1 cellular context compared by ENCODE assay signal in genomic region chr1:248858096-248858890, GRCh38.
TF ChIP-seq lines count a peak whose summit lies in the region.

No MANE protein-coding gene starts in this region.

TF ChIP-seq in K562, 482 proteins besides CTCF, POLR2A, EP300 and RAD21 (continued from another document and continues in another):
- TF ChIP-seq, protein P1, sequence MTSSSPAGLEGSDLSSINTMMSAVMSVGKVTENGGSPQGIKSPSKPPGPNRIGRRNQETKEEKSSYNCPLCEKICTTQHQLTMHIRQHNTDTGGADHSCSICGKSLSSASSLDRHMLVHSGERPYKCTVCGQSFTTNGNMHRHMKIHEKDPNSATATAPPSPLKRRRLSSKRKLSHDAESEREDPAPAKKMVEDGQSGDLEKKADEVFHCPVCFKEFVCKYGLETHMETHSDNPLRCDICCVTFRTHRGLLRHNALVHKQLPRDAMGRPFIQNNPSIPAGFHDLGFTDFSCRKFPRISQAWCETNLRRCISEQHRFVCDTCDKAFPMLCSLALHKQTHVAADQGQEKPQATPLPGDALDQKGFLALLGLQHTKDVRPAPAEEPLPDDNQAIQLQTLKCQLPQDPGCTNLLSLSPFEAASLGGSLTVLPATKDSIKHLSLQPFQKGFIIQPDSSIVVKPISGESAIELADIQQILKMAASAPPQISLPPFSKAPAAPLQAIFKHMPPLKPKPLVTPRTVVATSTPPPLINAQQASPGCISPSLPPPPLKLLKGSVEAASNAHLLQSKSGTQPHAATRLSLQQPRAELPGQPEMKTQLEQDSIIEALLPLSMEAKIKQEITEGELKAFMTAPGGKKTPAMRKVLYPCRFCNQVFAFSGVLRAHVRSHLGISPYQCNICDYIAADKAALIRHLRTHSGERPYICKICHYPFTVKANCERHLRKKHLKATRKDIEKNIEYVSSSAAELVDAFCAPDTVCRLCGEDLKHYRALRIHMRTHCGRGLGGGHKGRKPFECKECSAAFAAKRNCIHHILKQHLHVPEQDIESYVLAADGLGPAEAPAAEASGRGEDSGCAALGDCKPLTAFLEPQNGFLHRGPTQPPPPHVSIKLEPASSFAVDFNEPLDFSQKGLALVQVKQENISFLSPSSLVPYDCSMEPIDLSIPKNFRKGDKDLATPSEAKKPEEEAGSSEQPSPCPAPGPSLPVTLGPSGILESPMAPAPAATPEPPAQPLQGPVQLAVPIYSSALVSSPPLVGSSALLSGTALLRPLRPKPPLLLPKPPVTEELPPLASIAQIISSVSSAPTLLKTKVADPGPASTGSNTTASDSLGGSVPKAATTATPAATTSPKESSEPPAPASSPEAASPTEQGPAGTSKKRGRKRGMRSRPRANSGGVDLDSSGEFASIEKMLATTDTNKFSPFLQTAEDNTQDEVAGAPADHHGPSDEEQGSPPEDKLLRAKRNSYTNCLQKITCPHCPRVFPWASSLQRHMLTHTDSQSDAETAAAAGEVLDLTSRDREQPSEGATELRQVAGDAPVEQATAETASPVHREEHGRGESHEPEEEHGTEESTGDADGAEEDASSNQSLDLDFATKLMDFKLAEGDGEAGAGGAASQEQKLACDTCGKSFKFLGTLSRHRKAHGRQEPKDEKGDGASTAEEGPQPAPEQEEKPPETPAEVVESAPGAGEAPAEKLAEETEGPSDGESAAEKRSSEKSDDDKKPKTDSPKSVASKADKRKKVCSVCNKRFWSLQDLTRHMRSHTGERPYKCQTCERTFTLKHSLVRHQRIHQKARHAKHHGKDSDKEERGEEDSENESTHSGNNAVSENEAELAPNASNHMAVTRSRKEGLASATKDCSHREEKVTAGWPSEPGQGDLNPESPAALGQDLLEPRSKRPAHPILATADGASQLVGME (CRISPR knock-in tag; IDR thresholded peaks at IDR 0.05), result no peak
- no peak for TF ChIP-seq FOXM1 (IDR thresholded peaks at IDR 0.05; ENCODE audit: low read depth)
- 0 out of 2 replicates have a peak, but pooled peaks have one; percentile 21 for TF ChIP-seq FOXM1 (CRISPR knock-in tag; IDR thresholded peaks at IDR 0.05; ENCODE audit: low read depth)
- no peak for TF ChIP-seq OTX1 (CRISPR knock-in tag; IDR thresholded peaks at IDR 0.05)
- TF ChIP-seq CAMTA2 (CRISPR knock-in tag; conservative IDR thresholded peaks at IDR 0.05), result no peak
- no peak for TF ChIP-seq TAF15 (IDR thresholded peaks at IDR 0.05; ENCODE audit: low read depth, low read length)
- peak; percentile 71 for TF ChIP-seq ZBTB9 (CRISPR knock-in tag; IDR thresholded peaks at IDR 0.05)
- TF ChIP-seq SAP30 (IDR thresholded peaks at IDR 0.05; ENCODE audit: borderline replicate concordance, insufficient read depth, low read depth, low read length, poor library complexity, severe bottlenecking), result peak; percentile 60
- TF ChIP-seq, protein P2, sequence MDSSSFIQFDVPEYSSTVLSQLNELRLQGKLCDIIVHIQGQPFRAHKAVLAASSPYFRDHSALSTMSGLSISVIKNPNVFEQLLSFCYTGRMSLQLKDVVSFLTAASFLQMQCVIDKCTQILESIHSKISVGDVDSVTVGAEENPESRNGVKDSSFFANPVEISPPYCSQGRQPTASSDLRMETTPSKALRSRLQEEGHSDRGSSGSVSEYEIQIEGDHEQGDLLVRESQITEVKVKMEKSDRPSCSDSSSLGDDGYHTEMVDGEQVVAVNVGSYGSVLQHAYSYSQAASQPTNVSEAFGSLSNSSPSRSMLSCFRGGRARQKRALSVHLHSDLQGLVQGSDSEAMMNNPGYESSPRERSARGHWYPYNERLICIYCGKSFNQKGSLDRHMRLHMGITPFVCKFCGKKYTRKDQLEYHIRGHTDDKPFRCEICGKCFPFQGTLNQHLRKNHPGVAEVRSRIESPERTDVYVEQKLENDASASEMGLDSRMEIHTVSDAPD (CRISPR knock-in tag; IDR thresholded peaks at IDR 0.05), result no peak
- TF ChIP-seq NFIC (IDR thresholded peaks at IDR 0.05), result peak; percentile 43
- no peak for TF ChIP-seq SAFB2 (IDR thresholded peaks at IDR 0.05; ENCODE audit: borderline replicate concordance, low read depth, low read length, severe bottlenecking)
- TF ChIP-seq MED1 (CRISPR knock-in tag; IDR thresholded peaks at IDR 0.05; ENCODE audit: borderline replicate concordance), result no peak
- no peak for TF ChIP-seq ZNF146 (CRISPR knock-in tag; IDR thresholded peaks at IDR 0.05; ENCODE audit: unreplicated experiment)
- TF ChIP-seq CHD7 (IDR thresholded peaks at IDR 0.05; ENCODE audit: low read depth, low read length), result no peak
- TF ChIP-seq NR2C1 (IDR thresholded peaks at IDR 0.05), result no peak
- TF ChIP-seq NR2C1 (tag; IDR thresholded peaks at IDR 0.05), result no peak
- TF ChIP-seq XRCC5 (IDR thresholded peaks at IDR 0.05; ENCODE audit: low read depth, low read length), result 0 out of 2 replicates have a peak, but pooled peaks have one; percentile 70
- TF ChIP-seq CREB3 (tag; conservative IDR thresholded peaks at IDR 0.05; ENCODE audit: low read depth), result peak; percentile 70; the same call in 1 of the 2 replicates
- no peak for TF ChIP-seq DPF2 (IDR thresholded peaks at IDR 0.05)
- TF ChIP-seq, protein P3, sequence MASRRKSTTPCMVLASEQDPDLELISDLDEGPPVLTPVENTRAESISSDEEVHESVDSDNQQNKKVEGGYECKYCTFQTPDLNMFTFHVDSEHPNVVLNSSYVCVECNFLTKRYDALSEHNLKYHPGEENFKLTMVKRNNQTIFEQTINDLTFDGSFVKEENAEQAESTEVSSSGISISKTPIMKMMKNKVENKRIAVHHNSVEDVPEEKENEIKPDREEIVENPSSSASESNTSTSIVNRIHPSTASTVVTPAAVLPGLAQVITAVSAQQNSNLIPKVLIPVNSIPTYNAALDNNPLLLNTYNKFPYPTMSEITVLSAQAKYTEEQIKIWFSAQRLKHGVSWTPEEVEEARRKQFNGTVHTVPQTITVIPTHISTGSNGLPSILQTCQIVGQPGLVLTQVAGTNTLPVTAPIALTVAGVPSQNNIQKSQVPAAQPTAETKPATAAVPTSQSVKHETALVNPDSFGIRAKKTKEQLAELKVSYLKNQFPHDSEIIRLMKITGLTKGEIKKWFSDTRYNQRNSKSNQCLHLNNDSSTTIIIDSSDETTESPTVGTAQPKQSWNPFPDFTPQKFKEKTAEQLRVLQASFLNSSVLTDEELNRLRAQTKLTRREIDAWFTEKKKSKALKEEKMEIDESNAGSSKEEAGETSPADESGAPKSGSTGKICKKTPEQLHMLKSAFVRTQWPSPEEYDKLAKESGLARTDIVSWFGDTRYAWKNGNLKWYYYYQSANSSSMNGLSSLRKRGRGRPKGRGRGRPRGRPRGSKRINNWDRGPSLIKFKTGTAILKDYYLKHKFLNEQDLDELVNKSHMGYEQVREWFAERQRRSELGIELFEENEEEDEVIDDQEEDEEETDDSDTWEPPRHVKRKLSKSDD (conservative IDR thresholded peaks at IDR 0.05; ENCODE audit: low read length), result no peak
- TF ChIP-seq ASH1L (IDR thresholded peaks at IDR 0.05; ENCODE audit: borderline replicate concordance, low read depth, partially characterized antibody), result no peak
- no peak for TF ChIP-seq HNRNPH1 (optimal IDR thresholded peaks at IDR 0.05; ENCODE audit: low read depth, low read length)
- TF ChIP-seq POLR2AphosphoS2 (IDR thresholded peaks at IDR 0.05; ENCODE audit: low read length), result no peak
- no peak for TF ChIP-seq MBD2 (IDR thresholded peaks at IDR 0.05; ENCODE audit: borderline replicate concordance, low read depth)
- no peak for TF ChIP-seq PRPF4 (IDR thresholded peaks at IDR 0.05; ENCODE audit: insufficient read depth, low read depth, low read length, poor library complexity, severe bottlenecking)
- TF ChIP-seq USF1 (CRISPR knock-in tag; IDR thresholded peaks at IDR 0.05), result peak; percentile 57; the same call in 1 of the 2 replicates
- TF ChIP-seq, protein P4, sequence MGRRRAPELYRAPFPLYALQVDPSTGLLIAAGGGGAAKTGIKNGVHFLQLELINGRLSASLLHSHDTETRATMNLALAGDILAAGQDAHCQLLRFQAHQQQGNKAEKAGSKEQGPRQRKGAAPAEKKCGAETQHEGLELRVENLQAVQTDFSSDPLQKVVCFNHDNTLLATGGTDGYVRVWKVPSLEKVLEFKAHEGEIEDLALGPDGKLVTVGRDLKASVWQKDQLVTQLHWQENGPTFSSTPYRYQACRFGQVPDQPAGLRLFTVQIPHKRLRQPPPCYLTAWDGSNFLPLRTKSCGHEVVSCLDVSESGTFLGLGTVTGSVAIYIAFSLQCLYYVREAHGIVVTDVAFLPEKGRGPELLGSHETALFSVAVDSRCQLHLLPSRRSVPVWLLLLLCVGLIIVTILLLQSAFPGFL (CRISPR knock-in tag; IDR thresholded peaks at IDR 0.05), result no peak
- no peak for TF ChIP-seq ZNF347 (CRISPR knock-in tag; IDR thresholded peaks at IDR 0.05; ENCODE audit: low read depth)
